In the genomic region with DNA sequence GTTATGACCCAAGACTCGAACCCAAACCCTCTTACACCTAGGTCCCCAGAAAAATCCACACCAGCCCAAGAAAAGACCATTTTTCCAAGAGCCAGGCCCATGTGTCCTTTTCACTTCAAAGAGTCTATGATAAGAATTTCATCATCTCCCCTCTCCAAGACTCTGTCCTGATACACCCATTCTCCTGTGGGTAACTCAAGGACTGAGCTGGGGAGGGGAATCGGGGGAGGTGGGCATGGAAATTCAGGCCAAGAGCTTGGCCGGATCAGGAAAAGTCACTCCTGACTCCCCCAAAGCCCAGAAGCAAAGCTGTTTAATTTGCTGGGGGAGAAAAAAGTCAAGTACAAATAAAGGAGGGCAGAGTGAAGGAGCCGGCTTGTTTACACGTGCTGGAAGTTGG, we compare ENCODE assay signal across 1 cellular context.
TF ChIP-seq lines count a peak whose summit lies in the region.

No MANE protein-coding gene starts in this region.

TF ChIP-seq in WTC11, 78 proteins besides CTCF, POLR2A, EP300 and RAD21:
- TF ChIP-seq, protein P1, sequence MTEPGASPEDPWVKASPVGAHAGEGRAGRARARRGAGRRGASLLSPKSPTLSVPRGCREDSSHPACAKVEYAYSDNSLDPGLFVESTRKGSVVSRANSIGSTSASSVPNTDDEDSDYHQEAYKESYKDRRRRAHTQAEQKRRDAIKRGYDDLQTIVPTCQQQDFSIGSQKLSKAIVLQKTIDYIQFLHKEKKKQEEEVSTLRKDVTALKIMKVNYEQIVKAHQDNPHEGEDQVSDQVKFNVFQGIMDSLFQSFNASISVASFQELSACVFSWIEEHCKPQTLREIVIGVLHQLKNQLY (CRISPR knock-in tag; IDR thresholded peaks at IDR 0.05): no peak
- TF ChIP-seq GRHL2 (CRISPR knock-in tag; IDR thresholded peaks at IDR 0.05; ENCODE audit: insufficient replicate concordance, severe bottlenecking): no peak
